Comparison of ENCODE assay signal across 1 cellular context in the genomic region with DNA sequence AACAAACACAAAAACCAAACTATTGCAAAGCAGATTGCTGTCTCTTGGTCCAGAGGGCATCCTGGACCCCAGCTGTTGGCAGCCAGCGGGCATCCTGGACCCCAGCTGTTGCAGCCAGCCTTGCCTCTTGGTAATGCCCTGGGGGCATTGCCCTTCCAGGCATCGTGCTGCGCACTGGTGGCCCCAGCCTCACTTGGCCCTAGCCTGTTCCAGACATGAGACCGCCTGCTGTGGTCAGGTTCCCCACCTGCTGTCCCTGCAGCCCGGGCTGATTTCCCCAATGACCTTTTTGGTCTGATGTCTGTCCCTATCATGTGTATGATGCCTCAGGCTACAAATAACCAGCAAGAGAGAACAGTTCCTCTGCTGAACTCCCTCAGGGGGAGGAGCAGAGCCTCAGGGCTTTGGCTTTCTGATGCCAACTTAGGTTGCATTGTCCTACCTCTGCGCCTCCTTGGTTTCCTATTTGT.
A peak's percentile ranks its signal among the peaks of the same experiment; 100 is the strongest.
TF ChIP-seq lines count a peak whose summit lies in the region.

No MANE protein-coding gene starts in this region.

TF ChIP-seq in HepG2, 621 proteins besides CTCF, POLR2A, EP300 and RAD21:
- TF ChIP-seq ZNF883 (CRISPR knock-in tag; IDR thresholded peaks at IDR 0.05; ENCODE audit: not compliant biosample characterization) (no peak), SNAPC2 (CRISPR knock-in tag; IDR thresholded peaks at IDR 0.05) (no peak), HNRNPL (IDR thresholded peaks at IDR 0.05; ENCODE audit: low read depth, low read length) (0 out of 2 replicates have a peak, but pooled peaks have one; percentile 44)
